ENCODE assay signal across 1 cellular context in the genomic region with DNA sequence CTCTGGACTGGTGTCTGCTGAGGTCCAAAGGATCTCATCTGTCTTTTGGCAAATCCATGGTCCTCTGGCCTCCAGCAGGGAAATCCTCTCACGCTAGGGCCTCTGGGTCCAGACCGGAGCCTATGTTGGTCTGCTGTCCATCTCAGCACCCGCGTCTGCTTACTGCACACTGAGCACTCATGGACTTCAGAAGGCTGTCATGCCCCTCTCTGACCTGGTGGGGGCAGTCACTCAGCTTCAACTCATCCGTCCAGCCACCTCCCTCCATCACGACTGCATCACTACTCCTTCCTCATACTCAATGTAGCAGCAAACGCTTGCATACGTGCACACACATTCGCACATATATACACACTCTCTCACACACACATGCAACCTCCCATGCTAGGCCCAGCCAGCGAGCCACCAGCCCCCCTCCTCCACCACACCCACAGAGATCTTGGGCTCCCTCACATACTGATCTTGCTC.
A peak's percentile ranks its signal among the peaks of the same experiment; 100 is the strongest.
TF ChIP-seq lines count a peak whose summit lies in the region.

No MANE protein-coding gene starts in this region.

TF ChIP-seq in K562, 482 proteins besides CTCF, POLR2A, EP300 and RAD21 (continued from another document and continues in another):
- TF ChIP-seq MGA (IDR thresholded peaks at IDR 0.05): no peak
- TF ChIP-seq CBFB (CRISPR knock-in tag; IDR thresholded peaks at IDR 0.05): no peak
- no peak for TF ChIP-seq HMG20B (CRISPR knock-in tag; IDR thresholded peaks at IDR 0.05)
- TF ChIP-seq, protein P1, sequence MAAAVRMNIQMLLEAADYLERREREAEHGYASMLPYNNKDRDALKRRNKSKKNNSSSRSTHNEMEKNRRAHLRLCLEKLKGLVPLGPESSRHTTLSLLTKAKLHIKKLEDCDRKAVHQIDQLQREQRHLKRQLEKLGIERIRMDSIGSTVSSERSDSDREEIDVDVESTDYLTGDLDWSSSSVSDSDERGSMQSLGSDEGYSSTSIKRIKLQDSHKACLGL (CRISPR knock-in tag; IDR thresholded peaks at IDR 0.05; ENCODE audit: borderline replicate concordance, poor library complexity, severe bottlenecking): no peak
- TF ChIP-seq ZC3H4 (CRISPR knock-in tag; IDR thresholded peaks at IDR 0.05; ENCODE audit: borderline replicate concordance): no peak
- no peak for TF ChIP-seq SAP30 (IDR thresholded peaks at IDR 0.05; ENCODE audit: borderline replicate concordance, insufficient read depth, low read depth, low read length, poor library complexity, severe bottlenecking)
- TF ChIP-seq, protein P2, sequence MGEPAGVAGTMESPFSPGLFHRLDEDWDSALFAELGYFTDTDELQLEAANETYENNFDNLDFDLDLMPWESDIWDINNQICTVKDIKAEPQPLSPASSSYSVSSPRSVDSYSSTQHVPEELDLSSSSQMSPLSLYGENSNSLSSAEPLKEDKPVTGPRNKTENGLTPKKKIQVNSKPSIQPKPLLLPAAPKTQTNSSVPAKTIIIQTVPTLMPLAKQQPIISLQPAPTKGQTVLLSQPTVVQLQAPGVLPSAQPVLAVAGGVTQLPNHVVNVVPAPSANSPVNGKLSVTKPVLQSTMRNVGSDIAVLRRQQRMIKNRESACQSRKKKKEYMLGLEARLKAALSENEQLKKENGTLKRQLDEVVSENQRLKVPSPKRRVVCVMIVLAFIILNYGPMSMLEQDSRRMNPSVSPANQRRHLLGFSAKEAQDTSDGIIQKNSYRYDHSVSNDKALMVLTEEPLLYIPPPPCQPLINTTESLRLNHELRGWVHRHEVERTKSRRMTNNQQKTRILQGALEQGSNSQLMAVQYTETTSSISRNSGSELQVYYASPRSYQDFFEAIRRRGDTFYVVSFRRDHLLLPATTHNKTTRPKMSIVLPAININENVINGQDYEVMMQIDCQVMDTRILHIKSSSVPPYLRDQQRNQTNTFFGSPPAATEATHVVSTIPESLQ (CRISPR knock-in tag; IDR thresholded peaks at IDR 0.05): no peak
- no peak for TF ChIP-seq SIN3A (IDR thresholded peaks at IDR 0.05; ENCODE audit: borderline replicate concordance in 2 of 2, control insufficient read depth in 1 of 2, low read depth in 2 of 2, low read length in 2 of 2)
- TF ChIP-seq ZNF780A (CRISPR knock-in tag; IDR thresholded peaks at IDR 0.05): no peak
- no peak for TF ChIP-seq SNRNP70 (optimal IDR thresholded peaks at IDR 0.05; ENCODE audit: low read depth, low read length)
- TF ChIP-seq LARP7 (IDR thresholded peaks at IDR 0.05): no peak
- no peak for TF ChIP-seq BCOR (IDR thresholded peaks at IDR 0.05)
- no peak for TF ChIP-seq SRSF3 (IDR thresholded peaks at IDR 0.05; ENCODE audit: insufficient read depth, low read length)
- TF ChIP-seq E2F6 (IDR thresholded peaks at IDR 0.05; ENCODE audit: borderline replicate concordance in 1 of 2, extremely low read depth in 1 of 2, insufficient read depth in 1 of 2, insufficient read length in 1 of 2, low read depth in 1 of 2, low read length in 1 of 2, poor library complexity in 1 of 2, severe bottlenecking in 1 of 2): no peak
- TF ChIP-seq SMARCA5 (IDR thresholded peaks at IDR 0.05): no peak
- TF ChIP-seq HNRNPK (IDR thresholded peaks at IDR 0.05; ENCODE audit: low read depth, low read length, poor library complexity, severe bottlenecking): no peak
- TF ChIP-seq ZNF717 (CRISPR knock-in tag; IDR thresholded peaks at IDR 0.05): no peak
- no peak for TF ChIP-seq MTF1 (CRISPR knock-in tag; IDR thresholded peaks at IDR 0.05; ENCODE audit: borderline replicate concordance)
- TF ChIP-seq STAT6 (CRISPR knock-in tag; IDR thresholded peaks at IDR 0.05): no peak
- TF ChIP-seq PKNOX1 (IDR thresholded peaks at IDR 0.05): peak; percentile 63
- TF ChIP-seq, protein P3, sequence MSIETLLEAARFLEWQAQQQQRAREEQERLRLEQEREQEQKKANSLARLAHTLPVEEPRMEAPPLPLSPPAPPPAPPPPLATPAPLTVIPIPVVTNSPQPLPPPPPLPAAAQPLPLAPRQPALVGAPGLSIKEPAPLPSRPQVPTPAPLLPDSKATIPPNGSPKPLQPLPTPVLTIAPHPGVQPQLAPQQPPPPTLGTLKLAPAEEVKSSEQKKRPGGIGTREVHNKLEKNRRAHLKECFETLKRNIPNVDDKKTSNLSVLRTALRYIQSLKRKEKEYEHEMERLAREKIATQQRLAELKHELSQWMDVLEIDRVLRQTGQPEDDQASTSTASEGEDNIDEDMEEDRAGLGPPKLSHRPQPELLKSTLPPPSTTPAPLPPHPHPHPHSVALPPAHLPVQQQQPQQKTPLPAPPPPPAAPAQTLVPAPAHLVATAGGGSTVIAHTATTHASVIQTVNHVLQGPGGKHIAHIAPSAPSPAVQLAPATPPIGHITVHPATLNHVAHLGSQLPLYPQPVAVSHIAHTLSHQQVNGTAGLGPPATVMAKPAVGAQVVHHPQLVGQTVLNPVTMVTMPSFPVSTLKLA (conservative IDR thresholded peaks at IDR 0.05): no peak
- peak; percentile 29; the same call in 1 of the 2 replicates for TF ChIP-seq CTBP1 (IDR thresholded peaks at IDR 0.05; ENCODE audit: borderline replicate concordance)
- no peak for TF ChIP-seq FIP1L1 (IDR thresholded peaks at IDR 0.05; ENCODE audit: low read depth, low read length, poor library complexity, severe bottlenecking)
- peak; percentile 19 for TF ChIP-seq MEIS2 (IDR thresholded peaks at IDR 0.05; ENCODE audit: partially characterized antibody)
- TF ChIP-seq BRCA1 (IDR thresholded peaks at IDR 0.05): no peak
- no peak for TF ChIP-seq BRCA1 (CRISPR knock-in tag; IDR thresholded peaks at IDR 0.05)
- no peak for TF ChIP-seq ZSCAN29 (IDR thresholded peaks at IDR 0.05)
- no peak for TF ChIP-seq BMI1 (IDR thresholded peaks at IDR 0.05; ENCODE audit: low read length)
- TF ChIP-seq, protein P4, sequence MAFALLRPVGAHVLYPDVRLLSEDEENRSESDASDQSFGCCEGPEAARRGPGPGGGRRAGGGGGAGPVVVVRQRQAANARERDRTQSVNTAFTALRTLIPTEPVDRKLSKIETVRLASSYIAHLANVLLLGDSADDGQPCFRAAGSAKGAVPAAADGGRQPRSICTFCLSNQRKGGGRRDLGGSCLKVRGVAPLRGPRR (CRISPR knock-in tag; IDR thresholded peaks at IDR 0.05): no peak
- TF ChIP-seq MTA1 (IDR thresholded peaks at IDR 0.05; ENCODE audit: borderline replicate concordance): no peak
- TF ChIP-seq MIER1 (IDR thresholded peaks at IDR 0.05; ENCODE audit: low read depth): peak; percentile 78
- TF ChIP-seq XRCC5 (IDR thresholded peaks at IDR 0.05; ENCODE audit: low read depth, low read length): no peak
- TF ChIP-seq PTRF (tag; IDR thresholded peaks at IDR 0.05): no peak
- TF ChIP-seq C11orf30 (IDR thresholded peaks at IDR 0.05; ENCODE audit: low read depth): no peak
- no peak for TF ChIP-seq RBM25 (IDR thresholded peaks at IDR 0.05; ENCODE audit: low read depth, low read length, severe bottlenecking)
- peak; percentile 35; the same call in 1 of the 2 replicates for TF ChIP-seq CREM (IDR thresholded peaks at IDR 0.05; ENCODE audit: low read depth)
- TF ChIP-seq, protein P5, sequence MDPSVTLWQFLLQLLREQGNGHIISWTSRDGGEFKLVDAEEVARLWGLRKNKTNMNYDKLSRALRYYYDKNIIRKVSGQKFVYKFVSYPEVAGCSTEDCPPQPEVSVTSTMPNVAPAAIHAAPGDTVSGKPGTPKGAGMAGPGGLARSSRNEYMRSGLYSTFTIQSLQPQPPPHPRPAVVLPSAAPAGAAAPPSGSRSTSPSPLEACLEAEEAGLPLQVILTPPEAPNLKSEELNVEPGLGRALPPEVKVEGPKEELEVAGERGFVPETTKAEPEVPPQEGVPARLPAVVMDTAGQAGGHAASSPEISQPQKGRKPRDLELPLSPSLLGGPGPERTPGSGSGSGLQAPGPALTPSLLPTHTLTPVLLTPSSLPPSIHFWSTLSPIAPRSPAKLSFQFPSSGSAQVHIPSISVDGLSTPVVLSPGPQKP (CRISPR knock-in tag; IDR thresholded peaks at IDR 0.05): no peak
